ENCODE assay signal across 19 cellular contexts in genomic region chr1:192817202-192817601, GRCh38. TPM values are rescaled to one million over a fixed set of nuclear protein-coding genes. Genes with fewer than 3 reads are reported as not detected.
DNase-seq lines count a peak whose midpoint lies in the region; ATAC-seq and TF ChIP-seq lines count a peak whose summit lies in the region.
"Had no signal": no experiment of that assay in that cellular context is flagged by ENCODE, and none has a peak within 500 bp of the region (broad histone marks: within the 10 kb centered on the region; RNA-seq: fewer than 3 reads in every experiment).

No MANE protein-coding gene starts in this region.

- H3K27me3 ChIP-seq in neutrophil = no peaks in the 10 kb centered on the region
- H3K27me3 ChIP-seq: BE2C had no signal

- peak overlapping the region; percentile 15 to 24 for H3K4me3 ChIP-seq in neutrophil (ENCODE audit: low read depth in 1 of 2, low read length in 1 of 2)
- H3K4me3 ChIP-seq: GM23338, PC-9 had no signal

- no peak for ATAC-seq in HG02885 (IDR thresholded peaks at IDR 0.05; ENCODE audit: poor library complexity, unreplicated experiment)
- ATAC-seq: CD8-positive, alpha-beta T cell; GM23338 had no signal

- DNase-seq in NCI-H2107 treated with DMSO at 0.1 percent for 48 hours (lab: John Stamatoyannopoulos, UW; ENCODE audit: unreplicated experiment) (peak; percentile 8), NCI-H2107 (lab: John Stamatoyannopoulos, UW) (no peak), SKM-1 (lab: John Stamatoyannopoulos, UW; ENCODE audit: unreplicated experiment) (peak; percentile 64), A172 (ENCODE audit: low spot score) (no peak), SHP77 (lab: John Stamatoyannopoulos, UW) (no peak), kidney glomerular epithelial cell (lab: John Stamatoyannopoulos, UW) (no peak)
- DNase-seq: BE2C; CD8-positive, alpha-beta T cell; GF-D8; KG1; NCI-H1105 treated with DMSO at 0.1 percent for 48 hours; NCI-H1694 treated with DMSO at 0.1 percent for 48 hours; NCI-H69; NK-92 treated with Interleukin-12 subunit alpha and Interleukin-12 subunit beta, amount 100 ng/mL, for 24 hours; PC-9 had no signal

- TF ChIP-seq CTCF in neutrophil (IDR thresholded peaks at IDR 0.05) = no peak

- H3K36me3 ChIP-seq in neutrophil = peaks cover 8% of the 10 kb centered on the region
- H3K36me3 ChIP-seq: BE2C had no signal

- peak overlapping the region; percentile 99 for H3K27ac ChIP-seq in neutrophil
- H3K27ac ChIP-seq: 22Rv1, PC-9 had no signal

- no peaks in the 10 kb centered on the region for H3K9me3 ChIP-seq in neutrophil
- H3K9me3 ChIP-seq: BE2C had no signal

- H3K4me1 ChIP-seq in neutrophil (ENCODE audit: control insufficient read depth in 1 of 2, insufficient read depth in 1 of 2, low read depth in 1 of 2, low read length in 1 of 2) = peaks cover 57 to 65% of the 10 kb centered on the region in 2 experiments
- H3K4me1 ChIP-seq: BE2C had no signal

RNA-seq across cellular contexts. Expression of gene RGS2, which starts 8.4 kb away (rescaled TPM):
- total RNA-seq in A172 (2014; rRNA removed; shearing (Covaris generic)) = 1.5 and 3.8 TPM in 2 replicates

Comparison
In these comparisons a context has a peak if more than half of its experiments do, and no peak if none do; other contexts are left out.
1. DNase-seq: peak in NCI-H2107 treated with DMSO at 0.1 percent for 48 hours (single experiment) and SKM-1 (single experiment); none in NCI-H2107 (single experiment), A172 (single experiment), SHP77 (0 of 2) and kidney glomerular epithelial cell (single experiment).